In genomic region chr6:151199976-151200375, GRCh38 we compare ENCODE assay signal across 23 cellular contexts. TPM values are rescaled to one million over a fixed set of nuclear protein-coding genes. Genes with fewer than 3 reads are reported as not detected.
A peak's percentile ranks its signal among the peaks of the same experiment; 100 is the strongest.
DNase-seq lines count a peak whose midpoint lies in the region; ATAC-seq and TF ChIP-seq lines count a peak whose summit lies in the region.
"Had no signal": no experiment of that assay in that cellular context is flagged by ENCODE, and none has a peak within 500 bp of the region (broad histone marks: within the 10 kb centered on the region; RNA-seq: fewer than 3 reads in every experiment).

No MANE protein-coding gene starts in this region.

- 63 to 73% methylated on average over 1 of the region's 1 CpG for WGBS in aorta, 2 donors

- ATAC-seq in effector memory CD8-positive, alpha-beta T cell (replicated peaks) = no peak
- ATAC-seq in aorta (ENCODE audit: low FRiP score) = no peak
- ATAC-seq: GM12878 had no signal

- no peak overlapping the region for H3K4me3 ChIP-seq in aorta (ENCODE audit: low read length in 2 of 2)
- H3K4me3 ChIP-seq: BLaER1, GM12878 had no signal

- peak overlapping the region; percentile 27 to 71 (median 64) for H3K27ac Mint-ChIP-seq in nephron
- H3K27ac Mint-ChIP-seq in effector memory CD8-positive, alpha-beta T cell = no peak overlapping the region
- H3K27ac Mint-ChIP-seq: CD14-positive monocyte; CD4-positive, alpha-beta memory T cell; CD4-positive, CD25-positive, alpha-beta regulatory T cell; CD8-positive, alpha-beta memory T cell had no signal

- H3K4me3 Mint-ChIP-seq in nephron = no peak overlapping the region
- no peak overlapping the region for H3K4me3 Mint-ChIP-seq in effector memory CD8-positive, alpha-beta T cell
- H3K4me3 Mint-ChIP-seq: CD14-positive monocyte; CD4-positive, alpha-beta memory T cell; CD4-positive, CD25-positive, alpha-beta regulatory T cell; CD8-positive, alpha-beta memory T cell had no signal

- H3K4me1 Mint-ChIP-seq in nephron = peaks cover 33% of the 10 kb centered on the region
- H3K4me1 Mint-ChIP-seq in effector memory CD8-positive, alpha-beta T cell (ENCODE audit: low read depth in 2 of 2) = no peaks in the 10 kb centered on the region
- H3K4me1 Mint-ChIP-seq: CD4-positive, alpha-beta memory T cell; CD4-positive, CD25-positive, alpha-beta regulatory T cell; CD8-positive, alpha-beta memory T cell had no signal

- H3K9me3 ChIP-seq in aorta (ENCODE audit: control insufficient read depth, low read length) = no peaks in the 10 kb centered on the region
- H3K9me3 ChIP-seq: BE2C had no signal

- H3K36me3 ChIP-seq in aorta (ENCODE audit: control insufficient read depth in 1 of 2, insufficient read depth in 2 of 2, low read length in 1 of 2) = no peaks in the 10 kb centered on the region
- H3K36me3 ChIP-seq: BE2C, BLaER1 had no signal

- no peaks in the 10 kb centered on the region for H3K27me3 Mint-ChIP-seq in nephron (ENCODE audit: low read depth)
- no peaks in the 10 kb centered on the region for H3K27me3 Mint-ChIP-seq in effector memory CD8-positive, alpha-beta T cell
- H3K27me3 Mint-ChIP-seq: CD4-positive, alpha-beta memory T cell had no signal

- H3K27ac ChIP-seq in aorta (ENCODE audit: low read depth in 1 of 2, low read length in 2 of 2) = no peak overlapping the region
- H3K27ac ChIP-seq: BLaER1 had no signal

- no peaks in the 10 kb centered on the region for H3K9me3 Mint-ChIP-seq in nephron
- no peaks in the 10 kb centered on the region for H3K9me3 Mint-ChIP-seq in effector memory CD8-positive, alpha-beta T cell
- H3K9me3 Mint-ChIP-seq: CD14-positive monocyte; CD4-positive, alpha-beta memory T cell had no signal

- no peaks in the 10 kb centered on the region for H3K36me3 Mint-ChIP-seq in nephron (ENCODE audit: low read depth)
- no peaks in the 10 kb centered on the region for H3K36me3 Mint-ChIP-seq in effector memory CD8-positive, alpha-beta T cell (ENCODE audit: insufficient read depth)
- H3K36me3 Mint-ChIP-seq: CD14-positive monocyte; CD4-positive, alpha-beta memory T cell; CD4-positive, CD25-positive, alpha-beta regulatory T cell; CD8-positive, alpha-beta memory T cell had no signal

- DNase-seq in myocyte (ENCODE audit: low read depth) (peak; percentile 54), NCI-H69 (lab: John Stamatoyannopoulos, UW) (no peak), aorta (no peak)
- DNase-seq in effector memory CD8-positive, alpha-beta T cell = no peak
- DNase-seq: 8988T; ACHN; BE2C; C1 segment of cervical spinal cord; CD4-positive, alpha-beta memory T cell; CD4-positive, CD25-positive, alpha-beta regulatory T cell; CD8-positive, alpha-beta memory T cell; COR-L47; DMS 273 treated with DMSO at 0.1 percent for 48 hours; DMS153; DMS53; DMS79; DND-41; EL; GDM1 had no signal

- H3K4me1 ChIP-seq in aorta (ENCODE audit: control insufficient read depth in 1 of 2, insufficient read depth in 2 of 2, low read length in 2 of 2) = no peaks in the 10 kb centered on the region
- H3K4me1 ChIP-seq: BE2C, BLaER1 had no signal

- H3K27me3 ChIP-seq in aorta (ENCODE audit: control insufficient read depth in 1 of 2, insufficient read depth in 2 of 2, low read length in 1 of 2) = no peaks in the 10 kb centered on the region
- H3K27me3 ChIP-seq: BE2C, BLaER1 had no signal

- no peak for TF ChIP-seq CTCF in nephron (IDR thresholded peaks at IDR 0.05; ENCODE audit: unreplicated experiment in 3 of 3)

- intact Hi-C loops in aorta (cut with DNase I) = no loop called here

RNA-seq across cellular contexts. Expression of gene AKAP12, which starts 39.8 kb away (rescaled TPM):
- total RNA-seq in myocyte (8.0 and 10.9 TPM in 2 replicates), aorta (100 to 1,000 TPM in 1 of 2 donors, 10 to 100 TPM in 1; 77.7 to 101 TPM)
- polyA plus RNA-seq in myocyte (2012) = 2.5 TPM
- polyA plus RNA-seq in aorta = 10 to 100 TPM; 19.2 to 69.3 TPM
- polyA plus RNA-seq: CD14-positive monocyte; CD4-positive, alpha-beta memory T cell; CD4-positive, CD25-positive, alpha-beta regulatory T cell had no signal

Comparison
In these comparisons a context has a peak if more than half of its experiments do, and no peak if none do; other contexts are left out.
1. H3K27ac Mint-ChIP-seq: peak in nephron (3 of 3); none in effector memory CD8-positive, alpha-beta T cell (0 of 2).